ENCODE assay signal across 18 cellular contexts in genomic region chr11:3091081-3091845, GRCh38. TPM values are rescaled to one million over a fixed set of nuclear protein-coding genes. Genes with fewer than 3 reads are reported as not detected.
DNase-seq lines count a peak whose midpoint lies in the region; ATAC-seq and TF ChIP-seq lines count a peak whose summit lies in the region.
"Had no signal": no experiment of that assay in that cellular context is flagged by ENCODE, and none has a peak within 500 bp of the region (broad histone marks: within the 10 kb centered on the region; RNA-seq: fewer than 3 reads in every experiment).

No MANE protein-coding gene starts in this region.

- DNase-seq in Right ventricle myocardium superior (peak; percentile 39), right atrium auricular region (ENCODE audit: low spot score) (no peak), RWPE1 (ENCODE audit: low spot score) (no peak), left lobe of liver (ENCODE audit: low spot score) (peak; percentile 44), suprapubic skin (ENCODE audit: low spot score in 2 of 2) (peak; percentile 49 to 72), GM23248 (no peak)
- no peak for DNase-seq in activated effector memory CD4-positive, alpha-beta T cell treated with Interleukin-2 at 50 U/mL for 16 hours
- DNase-seq in activated CD8-positive, alpha-beta T cell treated with anti-CD3 and anti-CD28 coated beads for 36 hours, result no peak
- DNase-seq: DMS79, NCI-H2081 treated with DMSO at 0.1 percent for 48 hours had no signal

- H3K9me3 Mint-ChIP-seq in activated CD8-positive, alpha-beta T cell treated with anti-CD3 and anti-CD28 coated beads for 36 hours, result no peaks in the 10 kb centered on the region
- H3K9me3 Mint-ChIP-seq: activated naive CD8-positive, alpha-beta T cell treated with anti-CD3 and anti-CD28 coated beads, Interleukin-2, amount 50 U/mL, for 24 hours; CD14-positive monocyte; H9; naive thymus-derived CD4-positive, alpha-beta T cell; stimulated activated naive B cell treated with anti-CD40 and anti-IgM and Interleukin-4, amounts not matched to agents 10 μg/mL and 1 μg/mL and 100 μg/mL, for 72 hours had no signal

- no peak overlapping the region for H3K27ac Mint-ChIP-seq in activated CD8-positive, alpha-beta T cell treated with anti-CD3 and anti-CD28 coated beads for 36 hours
- H3K27ac Mint-ChIP-seq: activated naive CD8-positive, alpha-beta T cell treated with anti-CD3 and anti-CD28 coated beads, Interleukin-2, amount 50 U/mL, for 24 hours; endodermal cell; stimulated activated naive B cell treated with anti-CD40 and anti-IgM and Interleukin-4, amounts not matched to agents 10 μg/mL and 1 μg/mL and 100 μg/mL, for 72 hours had no signal

- H3K4me3 ChIP-seq in right atrium auricular region, result no peak overlapping the region
- no peak overlapping the region for H3K4me3 ChIP-seq in suprapubic skin
- H3K4me3 ChIP-seq in GM23248, result no peak overlapping the region
- H3K4me3 ChIP-seq: psoas muscle had no signal

- H3K36me3 ChIP-seq in right atrium auricular region (peaks cover 7% of the 10 kb centered on the region), suprapubic skin (peaks cover 65% of the 10 kb centered on the region), GM23248 (ENCODE audit: low read depth) (no peaks in the 10 kb centered on the region)

- H3K27me3 ChIP-seq in right atrium auricular region, result no peaks in the 10 kb centered on the region
- H3K27me3 ChIP-seq in suprapubic skin, result no peaks in the 10 kb centered on the region
- no peaks in the 10 kb centered on the region for H3K27me3 ChIP-seq in GM23248 (replicated peaks; ENCODE audit: insufficient read depth)

- no peak overlapping the region for H3K27ac ChIP-seq in right atrium auricular region
- peak overlapping the region; percentile 15 for H3K27ac ChIP-seq in RWPE1
- H3K27ac ChIP-seq in suprapubic skin, result no peak overlapping the region
- H3K27ac ChIP-seq in GM23248, result no peak overlapping the region
- H3K27ac ChIP-seq: psoas muscle, VCaP had no signal

- H3K4me1 ChIP-seq in right atrium auricular region, result peaks cover 0 to 18% of the 10 kb centered on the region in 2 donors
- H3K4me1 ChIP-seq in suprapubic skin, result peaks cover 14% of the 10 kb centered on the region
- H3K4me1 ChIP-seq in GM23248 (ENCODE audit: insufficient read depth), result peaks cover 15% of the 10 kb centered on the region

- no peaks in the 10 kb centered on the region for H4K20me1 ChIP-seq in GM23248 (ENCODE audit: insufficient read depth)

- intact Hi-C loops in Right ventricle myocardium superior (cut with DNase I), result loop anchor here (1.0 kb wide), 1 partner anchor 54 kb away; no protein-coding TSS in a partner anchor
- intact Hi-C loops in activated CD8-positive, alpha-beta T cell treated with anti-CD3 and anti-CD28 coated beads for 36 hours (cut with micrococcal nuclease), result no loop called here

- TF ChIP-seq CTCF in right atrium auricular region (IDR thresholded peaks at IDR 0.05) (no peak), RWPE1 (conservative IDR thresholded peaks at IDR 0.05; ENCODE audit: low read depth) (no peak), suprapubic skin (IDR thresholded peaks at IDR 0.05) (no peak)
- no peak for TF ChIP-seq CTCF in activated CD8-positive, alpha-beta T cell treated with anti-CD3 and anti-CD28 coated beads for 36 hours (IDR thresholded peaks at IDR 0.05)

- no peaks in the 10 kb centered on the region for H3K36me3 Mint-ChIP-seq in activated CD8-positive, alpha-beta T cell treated with anti-CD3 and anti-CD28 coated beads for 36 hours (ENCODE audit: low read depth)
- H3K36me3 Mint-ChIP-seq: naive thymus-derived CD4-positive, alpha-beta T cell; stimulated activated naive B cell treated with anti-CD40 and anti-IgM and Interleukin-4, amounts not matched to agents 10 μg/mL and 1 μg/mL and 100 μg/mL, for 72 hours had no signal

- no peaks in the 10 kb centered on the region for H3K4me1 Mint-ChIP-seq in activated CD8-positive, alpha-beta T cell treated with anti-CD3 and anti-CD28 coated beads for 36 hours (ENCODE audit: low read depth)
- H3K4me1 Mint-ChIP-seq: activated naive CD8-positive, alpha-beta T cell treated with anti-CD3 and anti-CD28 coated beads, Interleukin-2, amount 50 U/mL, for 24 hours had no signal

- CTCF ChIA-PET in RWPE1 (lab: Yijun Ruan, JAX), result interaction anchor here (0.5 to 2.8 kb wide), 35 partner anchors 10 to 559 kb away, joined by 3 to 40 read pairs (median 4); partner anchors contain the start of gene PHLDA2
- CTCF ChIA-PET in activated CD8-positive, alpha-beta T cell treated with anti-CD3 and anti-CD28 coated beads for 36 hours (lab: Charles Lee), result interaction anchor here (0.7 to 5.3 kb wide), 41 partner anchors 9 to 559 kb away, joined by 3 to 49 read pairs (median 5); partner anchors contain the start of genes CARS1 and PHLDA2

- no peak overlapping the region for H3K9ac ChIP-seq in GM23248

- H3K4me2 ChIP-seq in GM23248 (ENCODE audit: unreplicated experiment), result no peak overlapping the region

- no peaks in the 10 kb centered on the region for H3K79me2 ChIP-seq in GM23248 (ENCODE audit: insufficient read depth)

- no peaks in the 10 kb centered on the region for H3K9me2 ChIP-seq in GM23248 (ENCODE audit: insufficient read depth)

- H3K4me3 Mint-ChIP-seq in activated CD8-positive, alpha-beta T cell treated with anti-CD3 and anti-CD28 coated beads for 36 hours, result no peak overlapping the region
- H3K4me3 Mint-ChIP-seq: activated naive CD8-positive, alpha-beta T cell treated with anti-CD3 and anti-CD28 coated beads, Interleukin-2, amount 50 U/mL, for 24 hours; CD14-positive monocyte; endodermal cell; H9; naive thymus-derived CD4-positive, alpha-beta T cell; stimulated activated naive B cell treated with anti-CD40 and anti-IgM and Interleukin-4, amounts not matched to agents 10 μg/mL and 1 μg/mL and 100 μg/mL, for 72 hours had no signal

- H3F3A ChIP-seq in GM23248 (ENCODE audit: insufficient read depth), result peaks cover 15% of the 10 kb centered on the region

- TF ChIP-seq POLR2A in suprapubic skin (IDR thresholded peaks at IDR 0.05), result no peak

- in situ Hi-C loops in GM23248 (cut with MboI), result no loop called here

- no peaks in the 10 kb centered on the region for H3K9me3 ChIP-seq in right atrium auricular region
- no peaks in the 10 kb centered on the region for H3K9me3 ChIP-seq in suprapubic skin
- no peaks in the 10 kb centered on the region for H3K9me3 ChIP-seq in GM23248 (ENCODE audit: low read depth)
- H3K9me3 ChIP-seq: psoas muscle had no signal

- no peaks in the 10 kb centered on the region for H3K27me3 Mint-ChIP-seq in activated CD8-positive, alpha-beta T cell treated with anti-CD3 and anti-CD28 coated beads for 36 hours
- H3K27me3 Mint-ChIP-seq: activated naive CD8-positive, alpha-beta T cell treated with anti-CD3 and anti-CD28 coated beads, Interleukin-2, amount 50 U/mL, for 24 hours had no signal

- no peak overlapping the region for H2AFZ ChIP-seq in GM23248

- POLR2A ChIA-PET in RWPE1 (lab: Yijun Ruan, JAX; ENCODE audit: low non-redundant PET), result interaction anchor here (0.6 to 1.1 kb wide), 2 partner anchors 33 to 34 kb away, joined by 3 read pairs; partner anchors contain the start of gene CARS1
- POLR2A ChIA-PET in activated CD8-positive, alpha-beta T cell treated with anti-CD3 and anti-CD28 coated beads for 36 hours (lab: Charles Lee), result interaction anchor here (1.2 to 1.9 kb wide), 2 partner anchors 10 to 112 kb away, joined by 4 to 8 read pairs; no protein-coding TSS in a partner anchor

- no peak for TF ChIP-seq EP300 in suprapubic skin (IDR thresholded peaks at IDR 0.05)

- ATAC-seq in Right ventricle myocardium superior (ENCODE audit: poor library complexity) (no peak), left lobe of liver (no peak)
- no peak for ATAC-seq in activated CD8-positive, alpha-beta T cell treated with anti-CD3 and anti-CD28 coated beads for 36 hours

- WGBS in suprapubic skin, result 76% methylated on average over 10 of the region's 14 CpGs
- WGBS in GM23248 (ENCODE audit: low coverage in 1 of 2, low lambda C conversion rate in 2 of 2, missing lambda C conversion rate in 2 of 2), 2 experiments, result 56 to 59% methylated on average over 9 to 12 of the region's 14 CpGs

RNA-seq across cellular contexts. Expression of gene CARS1, which starts 34.0 kb away (rescaled TPM):
- total RNA-seq in Right ventricle myocardium superior, result 12.8 TPM
- 10 to 100 TPM; 12.2 to 15.3 TPM for total RNA-seq in right atrium auricular region
- total RNA-seq in left lobe of liver, result 21.0 TPM
- 10 to 100 TPM; 38.1 to 66.5 (median 40.9) TPM for total RNA-seq in suprapubic skin
- 10 to 100 TPM; 82.7 to 88.2 TPM for total RNA-seq in activated CD8-positive, alpha-beta T cell treated with anti-CD3 and anti-CD28 coated beads for 36 hours
- total RNA-seq in GM23248 (2014; rRNA removed; shearing (Covaris generic)), result 111 and 125 TPM in 2 replicates
- polyA plus RNA-seq in GM23248 (2016; fragmentation: Nextera tagmentation; extraction: Ambion mirVana), result 115 and 120 TPM in 2 replicates

Comparison
In these comparisons a context has a peak if more than half of its experiments do, and no peak if none do; other contexts are left out.
1. DNase-seq: peak in Right ventricle myocardium superior (single experiment), left lobe of liver (single experiment) and suprapubic skin (2 of 2); none in right atrium auricular region (single experiment), RWPE1 (single experiment), activated effector memory CD4-positive, alpha-beta T cell treated with Interleukin-2 at 50 U/mL for 16 hours (single experiment), activated CD8-positive, alpha-beta T cell treated with anti-CD3 and anti-CD28 coated beads for 36 hours (single experiment) and GM23248 (single experiment).